1 cellular context compared by ENCODE assay signal in the genomic region with DNA sequence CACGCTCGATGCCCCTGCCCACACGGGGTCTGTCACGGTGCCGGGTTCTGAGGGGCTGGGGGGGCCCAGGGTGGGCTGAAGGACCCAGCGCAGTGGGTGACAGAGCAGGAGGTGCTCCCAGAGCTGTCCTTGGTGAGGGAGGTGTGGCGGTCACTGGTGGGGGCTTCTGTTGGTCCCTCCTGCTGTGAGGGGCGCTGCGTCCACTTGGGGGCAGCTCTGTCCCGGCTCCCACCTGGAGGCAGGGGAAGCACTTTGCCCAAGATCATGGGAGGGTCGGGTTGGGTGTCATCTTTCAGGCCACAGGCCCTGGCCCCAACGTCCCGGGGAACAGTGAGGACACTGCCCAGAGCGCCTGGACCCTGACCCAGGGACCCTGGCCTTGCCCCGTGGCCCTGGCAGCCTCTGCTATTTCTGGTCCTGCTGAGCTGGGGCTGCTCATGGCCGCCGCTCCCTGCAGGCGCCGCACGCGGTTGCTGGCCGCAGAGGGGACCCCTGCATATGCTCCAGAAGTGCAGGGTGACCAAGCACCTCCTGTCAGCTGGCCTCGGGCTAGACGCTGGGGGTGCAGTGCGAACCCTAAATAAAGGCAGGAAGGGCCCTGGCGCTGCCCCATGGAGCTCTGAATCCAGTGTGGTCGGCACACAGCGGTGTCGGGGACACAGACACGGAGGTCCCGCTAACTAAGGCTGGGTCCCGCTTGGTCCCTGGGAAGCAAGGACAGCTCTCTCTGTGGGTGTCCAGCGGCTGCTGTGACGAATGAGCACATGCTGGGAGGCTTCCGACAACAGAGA.
TF ChIP-seq lines count a peak whose summit lies in the region.

No MANE protein-coding gene starts in this region.

TF ChIP-seq in WTC11, 78 proteins besides CTCF, POLR2A, EP300 and RAD21 (continued from another document):
- TF ChIP-seq, protein P1, sequence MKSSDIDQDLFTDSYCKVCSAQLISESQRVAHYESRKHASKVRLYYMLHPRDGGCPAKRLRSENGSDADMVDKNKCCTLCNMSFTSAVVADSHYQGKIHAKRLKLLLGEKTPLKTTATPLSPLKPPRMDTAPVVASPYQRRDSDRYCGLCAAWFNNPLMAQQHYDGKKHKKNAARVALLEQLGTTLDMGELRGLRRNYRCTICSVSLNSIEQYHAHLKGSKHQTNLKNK (CRISPR knock-in tag; IDR thresholded peaks at IDR 0.05): no peak
- TF ChIP-seq ZBTB21 (CRISPR knock-in tag; IDR thresholded peaks at IDR 0.05; ENCODE audit: borderline replicate concordance) (no peak), ATF2 (CRISPR knock-in tag; IDR thresholded peaks at IDR 0.05; ENCODE audit: borderline replicate concordance, low read depth) (no peak), MXD4 (CRISPR knock-in tag; IDR thresholded peaks at IDR 0.05; ENCODE audit: borderline replicate concordance) (no peak), ESRRA (CRISPR knock-in tag; IDR thresholded peaks at IDR 0.05; ENCODE audit: borderline replicate concordance) (no peak), PRDM15 (CRISPR knock-in tag; IDR thresholded peaks at IDR 0.05) (no peak)
- TF ChIP-seq, protein P2, sequence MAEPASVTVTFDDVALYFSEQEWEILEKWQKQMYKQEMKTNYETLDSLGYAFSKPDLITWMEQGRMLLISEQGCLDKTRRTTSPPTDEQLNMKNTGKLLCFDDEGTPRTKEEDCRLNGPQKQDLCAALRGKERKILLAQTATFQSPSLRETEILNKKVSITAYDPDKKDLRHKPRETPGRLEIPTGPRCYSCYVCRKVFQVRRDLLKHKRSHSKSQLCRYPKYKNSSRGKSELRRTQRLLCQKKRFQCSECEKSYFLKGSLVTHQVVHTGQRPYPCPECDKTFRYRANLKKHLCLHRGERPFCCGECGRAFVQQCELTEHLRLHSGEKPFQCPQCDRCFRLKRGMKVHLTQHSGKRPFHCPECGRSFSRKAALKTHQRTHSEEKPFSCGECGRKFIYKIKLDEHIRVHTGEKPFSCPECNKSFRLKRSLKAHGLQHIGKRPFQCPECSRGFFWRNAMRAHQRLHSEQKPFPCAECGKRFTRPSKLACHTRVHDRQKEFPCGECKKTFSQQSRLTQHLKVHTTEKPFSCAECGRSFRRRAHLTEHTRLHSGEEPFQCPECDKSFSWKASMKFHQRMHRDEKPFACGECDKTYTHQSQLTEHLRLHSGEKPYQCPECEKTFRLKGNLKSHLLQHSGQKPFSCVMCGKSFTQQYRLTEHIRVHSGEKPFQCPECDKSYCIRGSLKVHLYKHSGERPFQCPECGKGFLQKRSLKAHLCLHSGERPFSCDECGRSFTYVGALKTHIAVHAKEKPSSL (CRISPR knock-in tag; conservative IDR thresholded peaks at IDR 0.05): no peak
